Comparison of ENCODE assay signal across 10 cellular contexts in genomic region chr14:65243766-65244442, GRCh38.
DNase-seq lines count a peak whose midpoint lies in the region; ATAC-seq, FAIRE-seq and TF ChIP-seq lines count a peak whose summit lies in the region.
"Had no signal": no experiment of that assay in that cellular context is flagged by ENCODE, and none has a peak within 500 bp of the region (broad histone marks: within the 10 kb centered on the region; RNA-seq: fewer than 3 reads in every experiment).

No MANE protein-coding gene starts in this region.

- no peaks in the 10 kb centered on the region for H3K79me2 ChIP-seq in K562 (ENCODE audit: control insufficient read depth, insufficient read depth, low read length)
- no peaks in the 10 kb centered on the region for H3K79me2 ChIP-seq in osteoblast (ENCODE audit: insufficient read depth, low read length)

- 6% methylated on average over 5 of the region's 7 CpGs for WGBS in K562 (ENCODE audit: insufficient coverage, low coverage, missing lambda C conversion rate)

- H3K36me3 ChIP-seq in K562 (ENCODE audit: control insufficient read depth, insufficient read depth, low read length) = no peaks in the 10 kb centered on the region
- H3K36me3 ChIP-seq in osteoblast (ENCODE audit: insufficient read depth, low read length) = no peaks in the 10 kb centered on the region

- H3K9me3 ChIP-seq in K562 (replicated peaks; ENCODE audit: control insufficient read depth, insufficient read depth, low read depth, low read length) (no peaks in the 10 kb centered on the region), osteoblast (ENCODE audit: low read depth, low read length) (no peaks in the 10 kb centered on the region)

- peak; percentile 83 for ATAC-seq in K562
- ATAC-seq in GM21619 (IDR thresholded peaks at IDR 0.05; ENCODE audit: unreplicated experiment) = no peak

- no TSS peak for BruUV-seq in K562 (replicated peaks; lab: Mats Ljungman, UMichigan)

- H3K9ac ChIP-seq in K562 (ENCODE audit: insufficient read depth in 1 of 2, low read depth in 2 of 2, low read length in 2 of 2) = 0 out of 4 replicates have a peak overlapping the region, but pooled peaks of 1 of the 2 experiments have one; percentile 2

- no peaks in the 10 kb centered on the region for H3K27me3 ChIP-seq in K562 (ENCODE audit: control insufficient read depth in 2 of 2, insufficient read depth in 2 of 2, low read length in 2 of 2)
- no peaks in the 10 kb centered on the region for H3K27me3 ChIP-seq in osteoblast (ENCODE audit: insufficient read depth, low read length)

- no peaks in the 10 kb centered on the region for H3K9me1 ChIP-seq in K562 (ENCODE audit: control insufficient read depth, insufficient read depth, low read length)

- TF ChIP-seq EP300 in K562 (IDR thresholded peaks at IDR 0.05; ENCODE audit: low read length) = no peak; the same call in 1 of the 2 replicates

- H3K4me3 ChIP-seq in K562 (no peak overlapping the region), osteoblast (ENCODE audit: insufficient read depth, low read length) (no peak overlapping the region), coronary artery (no peak overlapping the region)
- H3K4me3 ChIP-seq: lung had no signal

- in situ Hi-C loops in K562 (cut with MboI) = no loop called here

- no peak for TF ChIP-seq RAD21 in K562 (CRISPR knock-in tag; conservative IDR thresholded peaks at IDR 0.05 in 1 of 2, IDR thresholded peaks at IDR 0.05 in 1 of 2)

- TF ChIP-seq CTCF in K562 (IDR thresholded peaks at IDR 0.05 in 2 of 3, conservative IDR thresholded peaks at IDR 0.05 in 1 of 3; ENCODE audit: insufficient read depth in 2 of 3, low read depth in 1 of 3, low read length in 3 of 3) (no peak), osteoblast (IDR thresholded peaks at IDR 0.05; ENCODE audit: extremely low read depth, low read depth, low read length) (no peak), coronary artery (IDR thresholded peaks at IDR 0.05) (no peak)

- intact Hi-C loops in K562 (cut with micrococcal nuclease) = no loop called here

- CTCF ChIA-PET in K562 (lab: Yijun Ruan, JAX; ENCODE audit: low intra/inter-chr PET ratio) = no interaction called here

- peak overlapping the region; percentile 54 for H3K4me2 ChIP-seq in K562 (ENCODE audit: insufficient read depth, low read length)
- no peak overlapping the region for H3K4me2 ChIP-seq in osteoblast (ENCODE audit: insufficient read depth, low read length)

- TF ChIP-seq POLR2A in K562 (conservative IDR thresholded peaks at IDR 0.05) = no peak

- peak overlapping the region; percentile 68; the same call in 2 of the 3 replicates for H3K27ac ChIP-seq in K562 (ENCODE audit: extremely low read depth, low read depth, low read length)
- peak overlapping the region; percentile 54 for H3K27ac ChIP-seq in osteoblast (ENCODE audit: low read depth, low read length)
- H3K27ac ChIP-seq in coronary artery = no peak overlapping the region

- FAIRE-seq in K562 (lab: Jason Lieb, UNC) = peak; percentile 76

- DNase-seq in GDM1 (lab: John Stamatoyannopoulos, UW) = peak; percentile 25
- DNase-seq in M059J (ENCODE audit: low read depth) = peak; percentile 61
- DNase-seq in K562 (ENCODE audit: extremely low read depth in 1 of 4, low spot score in 3 of 4) = peak in 2 of 4 experiments; percentile 28 to 61
- peak; percentile 74 for DNase-seq in osteoblast (ENCODE audit: insufficient read length, low spot score, missing footprints)
- no peak for DNase-seq in HuH-7 (ENCODE audit: low spot score)
- no peak for DNase-seq in coronary artery (ENCODE audit: low spot score)
- DNase-seq: NCI-H2227 treated with DMSO at 0.1 percent for 48 hours, T-helper 9 cell had no signal

- H2AFZ ChIP-seq in K562 (ENCODE audit: low read depth, low read length) (peak overlapping the region; percentile 92), osteoblast (ENCODE audit: low read length) (peak overlapping the region; percentile 96)

- POLR2A ChIA-PET in K562 (lab: Yijun Ruan, JAX) = interaction anchor here (0.5 to 0.7 kb wide), 2 partner anchors 10 to 16 kb away, joined by 3 read pairs; no protein-coding TSS in a partner anchor

- H3K4me1 ChIP-seq in K562 (replicated peaks in 1 of 2; ENCODE audit: control insufficient read depth in 2 of 2, insufficient read depth in 2 of 2, low read length in 2 of 2) = peaks cover 6 to 27% of the 10 kb centered on the region in 2 experiments; a peak in 4 of 5 replicates
- peaks cover 19% of the 10 kb centered on the region for H3K4me1 ChIP-seq in osteoblast (ENCODE audit: insufficient read depth, low read length)

- H4K20me1 ChIP-seq in K562 (replicated peaks; ENCODE audit: control insufficient read depth, insufficient read depth, low read length) (no peaks in the 10 kb centered on the region), osteoblast (ENCODE audit: insufficient read depth, low read length) (no peaks in the 10 kb centered on the region)

TF ChIP-seq in K562, 482 proteins besides CTCF, POLR2A, EP300 and RAD21 (continues in another document):
- TF ChIP-seq CREB1 (IDR thresholded peaks at IDR 0.05) (no peak), CREB1 (CRISPR knock-in tag; IDR thresholded peaks at IDR 0.05) (no peak), RNF2 (IDR thresholded peaks at IDR 0.05) (peak; percentile 17; the same call in 1 of the 2 replicates), TOE1 (IDR thresholded peaks at IDR 0.05; ENCODE audit: borderline replicate concordance) (peak; percentile 35; the same call in 1 of the 2 replicates), TOE1 (CRISPR knock-in tag; IDR thresholded peaks at IDR 0.05; ENCODE audit: borderline replicate concordance, low read depth) (no peak), ATF1 (CRISPR knock-in tag; IDR thresholded peaks at IDR 0.05) (no peak), ATF1 (tag; IDR thresholded peaks at IDR 0.05) (peak; percentile 45; the same call in 1 of the 2 replicates), KLF13 (tag; IDR thresholded peaks at IDR 0.05; ENCODE audit: borderline replicate concordance, low read depth) (no peak), SMARCA4 (IDR thresholded peaks at IDR 0.05) (peak; percentile 72), TAF15 (IDR thresholded peaks at IDR 0.05; ENCODE audit: low read depth, low read length) (no peak), NFRKB (IDR thresholded peaks at IDR 0.05; ENCODE audit: low read depth) (peak; percentile 48; the same call in 1 of the 2 replicates), BCOR (IDR thresholded peaks at IDR 0.05) (no peak), ATF3 (IDR thresholded peaks at IDR 0.05) (peak; percentile 40; the same call in 1 of the 2 replicates), ATF3 (CRISPR knock-in tag; conservative IDR thresholded peaks at IDR 0.05) (no peak), DMBX1 (CRISPR knock-in tag; IDR thresholded peaks at IDR 0.05; ENCODE audit: borderline replicate concordance) (peak; percentile 48; the same call in 1 of the 2 replicates)
- TF ChIP-seq, protein P1, sequence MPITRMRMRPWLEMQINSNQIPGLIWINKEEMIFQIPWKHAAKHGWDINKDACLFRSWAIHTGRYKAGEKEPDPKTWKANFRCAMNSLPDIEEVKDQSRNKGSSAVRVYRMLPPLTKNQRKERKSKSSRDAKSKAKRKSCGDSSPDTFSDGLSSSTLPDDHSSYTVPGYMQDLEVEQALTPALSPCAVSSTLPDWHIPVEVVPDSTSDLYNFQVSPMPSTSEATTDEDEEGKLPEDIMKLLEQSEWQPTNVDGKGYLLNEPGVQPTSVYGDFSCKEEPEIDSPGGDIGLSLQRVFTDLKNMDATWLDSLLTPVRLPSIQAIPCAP (CRISPR knock-in tag; IDR thresholded peaks at IDR 0.05; ENCODE audit: borderline replicate concordance) = no peak
- TF ChIP-seq, protein P2, sequence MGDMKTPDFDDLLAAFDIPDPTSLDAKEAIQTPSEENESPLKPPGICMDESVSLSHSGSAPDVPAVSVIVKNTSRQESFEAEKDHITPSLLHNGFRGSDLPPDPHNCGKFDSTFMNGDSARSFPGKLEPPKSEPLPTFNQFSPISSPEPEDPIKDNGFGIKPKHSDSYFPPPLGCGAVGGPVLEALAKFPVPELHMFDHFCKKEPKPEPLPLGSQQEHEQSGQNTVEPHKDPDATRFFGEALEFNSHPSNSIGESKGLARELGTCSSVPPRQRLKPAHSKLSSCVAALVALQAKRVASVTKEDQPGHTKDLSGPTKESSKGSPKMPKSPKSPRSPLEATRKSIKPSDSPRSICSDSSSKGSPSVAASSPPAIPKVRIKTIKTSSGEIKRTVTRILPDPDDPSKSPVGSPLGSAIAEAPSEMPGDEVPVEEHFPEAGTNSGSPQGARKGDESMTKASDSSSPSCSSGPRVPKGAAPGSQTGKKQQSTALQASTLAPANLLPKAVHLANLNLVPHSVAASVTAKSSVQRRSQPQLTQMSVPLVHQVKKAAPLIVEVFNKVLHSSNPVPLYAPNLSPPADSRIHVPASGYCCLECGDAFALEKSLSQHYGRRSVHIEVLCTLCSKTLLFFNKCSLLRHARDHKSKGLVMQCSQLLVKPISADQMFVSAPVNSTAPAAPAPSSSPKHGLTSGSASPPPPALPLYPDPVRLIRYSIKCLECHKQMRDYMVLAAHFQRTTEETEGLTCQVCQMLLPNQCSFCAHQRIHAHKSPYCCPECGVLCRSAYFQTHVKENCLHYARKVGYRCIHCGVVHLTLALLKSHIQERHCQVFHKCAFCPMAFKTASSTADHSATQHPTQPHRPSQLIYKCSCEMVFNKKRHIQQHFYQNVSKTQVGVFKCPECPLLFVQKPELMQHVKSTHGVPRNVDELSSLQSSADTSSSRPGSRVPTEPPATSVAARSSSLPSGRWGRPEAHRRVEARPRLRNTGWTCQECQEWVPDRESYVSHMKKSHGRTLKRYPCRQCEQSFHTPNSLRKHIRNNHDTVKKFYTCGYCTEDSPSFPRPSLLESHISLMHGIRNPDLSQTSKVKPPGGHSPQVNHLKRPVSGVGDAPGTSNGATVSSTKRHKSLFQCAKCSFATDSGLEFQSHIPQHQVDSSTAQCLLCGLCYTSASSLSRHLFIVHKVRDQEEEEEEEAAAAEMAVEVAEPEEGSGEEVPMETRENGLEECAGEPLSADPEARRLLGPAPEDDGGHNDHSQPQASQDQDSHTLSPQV (IDR thresholded peaks at IDR 0.05) = peak; percentile 28; the same call in 1 of the 2 replicates

Comparison
In these comparisons a context has a peak if more than half of its experiments do, and no peak if none do; other contexts are left out.
1. DNase-seq: peak in GDM1 (single experiment), M059J (single experiment) and osteoblast (single experiment); none in HuH-7 (single experiment) and coronary artery (single experiment).
2. H3K27ac ChIP-seq: peak in K562 (single experiment) and osteoblast (single experiment); none in coronary artery (0 of 2).